13 cellular contexts compared by ENCODE assay signal in the genomic region with DNA sequence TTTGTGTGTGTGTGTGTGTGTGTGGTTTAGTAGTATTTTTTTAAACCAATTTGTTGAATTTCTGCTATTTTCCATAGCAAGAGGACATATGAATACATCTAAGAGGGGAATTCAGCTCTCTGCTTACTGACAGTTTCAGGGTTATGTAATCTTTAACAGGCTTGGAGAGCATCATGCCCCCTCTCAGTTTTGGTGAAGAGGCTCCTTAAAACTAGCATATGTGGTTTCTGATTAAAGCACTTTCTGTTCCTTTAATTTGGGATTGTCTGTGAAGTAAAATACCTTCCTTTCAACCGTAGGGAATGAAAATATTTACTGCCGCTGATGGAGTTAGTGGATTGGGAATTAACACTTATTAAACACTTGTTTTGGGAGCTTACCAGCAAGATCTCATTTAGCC. TPM values are rescaled to one million over a fixed set of nuclear protein-coding genes. Genes with fewer than 3 reads are reported as not detected.
DNase-seq lines count a peak whose midpoint lies in the region; ATAC-seq and TF ChIP-seq lines count a peak whose summit lies in the region.
"Had no signal": no experiment of that assay in that cellular context is flagged by ENCODE, and none has a peak within 500 bp of the region (broad histone marks: within the 10 kb centered on the region; RNA-seq: fewer than 3 reads in every experiment).

No MANE protein-coding gene starts in this region.

- H3K79me2 ChIP-seq in ACC112 (ENCODE audit: control insufficient read depth, insufficient read depth, low read length, unreplicated experiment) (peaks cover 29% of the 10 kb centered on the region), OCI-LY1 (ENCODE audit: insufficient read depth, low read length) (peaks cover 14% of the 10 kb centered on the region; the same call in 1 of the 2 replicates)

- POLR2A ChIA-PET in RWPE1 (lab: Yijun Ruan, JAX; ENCODE audit: low non-redundant PET): no interaction called here

- H3K27ac ChIP-seq in ACC112 (ENCODE audit: low read depth, low read length) (peak overlapping the region; percentile 89; the same call in 1 of the 2 replicates), OCI-LY1 (ENCODE audit: low read depth, low read length, poor library complexity, severe bottlenecking) (peak overlapping the region; percentile 88), RWPE1 (no peak overlapping the region)
- H3K27ac ChIP-seq: C4-2B had no signal

- H3F3A ChIP-seq in OCI-LY1 (ENCODE audit: insufficient read depth, low read length): 0 out of 2 replicates have a peak, but pooled peaks cover 3% of the 10 kb centered on the region

- H3K4me1 ChIP-seq in ACC112 (ENCODE audit: control insufficient read depth, insufficient read depth, low read length, unreplicated experiment): peaks cover 37% of the 10 kb centered on the region
- peaks cover 52% of the 10 kb centered on the region for H3K4me1 ChIP-seq in OCI-LY1 (ENCODE audit: insufficient read depth, low read length, severe bottlenecking)

- no peaks in the 10 kb centered on the region for H4K20me1 ChIP-seq in OCI-LY1 (ENCODE audit: insufficient read depth, low read length)

- H3K9me2 ChIP-seq in OCI-LY1 (ENCODE audit: low read depth, low read length): no peaks in the 10 kb centered on the region

- CTCF ChIA-PET in RWPE1 (lab: Yijun Ruan, JAX): no interaction called here

- H3K4me2 ChIP-seq in OCI-LY1 (ENCODE audit: low read length): peak overlapping the region; percentile 72

- H2AFZ ChIP-seq in ACC112 (ENCODE audit: low read length, unreplicated experiment): no peak overlapping the region
- no peak overlapping the region for H2AFZ ChIP-seq in OCI-LY1 (ENCODE audit: low read length)

- H3K36me3 ChIP-seq in ACC112 (ENCODE audit: insufficient read depth, low read length) (peaks cover 9% of the 10 kb centered on the region; the same call in 1 of the 2 replicates), OCI-LY1 (ENCODE audit: insufficient read depth, low read length) (peaks cover 26% of the 10 kb centered on the region), kidney epithelial cell (ENCODE audit: control insufficient read depth, insufficient read depth, low read length) (no peaks in the 10 kb centered on the region)

- TF ChIP-seq CTCF in OCI-LY1 (IDR thresholded peaks at IDR 0.05; ENCODE audit: low read length) (no peak), kidney epithelial cell (IDR thresholded peaks at IDR 0.05; ENCODE audit: insufficient read depth, low read length, poor library complexity, severe bottlenecking) (no peak), RWPE1 (conservative IDR thresholded peaks at IDR 0.05; ENCODE audit: low read depth) (no peak)

- H3K9ac ChIP-seq in OCI-LY1 (ENCODE audit: low read length): peak overlapping the region; percentile 80

- no peaks in the 10 kb centered on the region for H3K9me3 ChIP-seq in OCI-LY1 (ENCODE audit: low read length)

- peak; percentile 23 for ATAC-seq in GM18502 (IDR thresholded peaks at IDR 0.05; ENCODE audit: poor library complexity, unreplicated experiment)

- H3K27me3 ChIP-seq in ACC112 (ENCODE audit: insufficient read depth, low read length): no peaks in the 10 kb centered on the region
- no peaks in the 10 kb centered on the region for H3K27me3 ChIP-seq in OCI-LY1 (ENCODE audit: insufficient read depth, low read length)
- no peaks in the 10 kb centered on the region for H3K27me3 ChIP-seq in kidney epithelial cell (ENCODE audit: control insufficient read depth, insufficient read depth, low read length)

- DNase-seq in kidney epithelial cell (ENCODE audit: low read depth) (no peak), RWPE1 (ENCODE audit: low spot score) (no peak), DMS153 (lab: John Stamatoyannopoulos, UW) (no peak), NCI-H526 treated with DMSO at 0.1 percent for 48 hours (lab: John Stamatoyannopoulos, UW) (no peak), NCI-H2029 (lab: John Stamatoyannopoulos, UW) (no peak)
- DNase-seq: aorta; mesendoderm; NCI-H510A; stimulated activated CD4-positive, alpha-beta T cell treated with anti-CD3 and anti-CD28 coated beads, Interleukin-15, amount 100 ng/mL, for 24 hours had no signal

- H3K4me3 ChIP-seq in ACC112 (ENCODE audit: low read depth, low read length): peak overlapping the region; percentile 80; the same call in 1 of the 2 replicates
- H3K4me3 ChIP-seq in OCI-LY1 (ENCODE audit: low read depth, low read length, poor library complexity, severe bottlenecking): peak overlapping the region; percentile 72
- peak overlapping the region; percentile 17 for H3K4me3 ChIP-seq in kidney epithelial cell (ENCODE audit: low read depth, low read length)

RNA-seq across cellular contexts. Expression of gene NFKBIZ, which starts 19.4 kb away (rescaled TPM):
- total RNA-seq in kidney epithelial cell: 76.4 and 91.6 TPM in 2 replicates

RNA-seq across cellular contexts. Expression of gene NXPE3, which starts 50.9 kb away (rescaled TPM):
- total RNA-seq in kidney epithelial cell: 13.6 and 16.9 TPM in 2 replicates

Comparison
In these comparisons a context has a peak if more than half of its experiments do, and no peak if none do; other contexts are left out.
1. H3K4me3 ChIP-seq: peak in every context shown above with its lines; median percentile 80 in ACC112; 72 in OCI-LY1; 17 in kidney epithelial cell.